8 cellular contexts compared by ENCODE assay signal in the genomic region with DNA sequence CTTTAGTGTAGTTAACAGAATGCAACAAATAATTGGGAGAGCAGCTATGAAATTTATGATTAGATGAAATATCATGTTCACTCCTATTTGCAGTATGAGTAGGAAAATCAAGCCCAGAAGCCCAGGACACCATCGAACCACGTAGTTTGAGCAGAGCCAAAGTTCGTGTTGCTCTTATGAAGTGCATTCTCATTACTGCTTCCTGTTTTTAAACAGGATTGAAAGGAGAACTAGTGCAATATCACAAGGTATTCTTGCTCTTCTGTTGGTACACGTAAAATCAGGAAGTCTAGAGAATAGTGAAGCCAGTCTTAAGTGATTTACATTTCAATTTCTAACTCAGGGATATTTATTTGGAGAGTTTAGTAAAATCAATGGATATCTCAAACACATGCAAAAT. TPM values are rescaled to one million over a fixed set of nuclear protein-coding genes. Genes with fewer than 3 reads are reported as not detected.
A peak's percentile ranks its signal among the peaks of the same experiment; 100 is the strongest.
DNase-seq lines count a peak whose midpoint lies in the region; ATAC-seq and TF ChIP-seq lines count a peak whose summit lies in the region.

No MANE protein-coding gene starts in this region.

- peak; percentile 82 for DNase-seq in NB4 (ENCODE audit: low read depth)
- DNase-seq in naive B cell, result peak; percentile 64
- no peak for DNase-seq in SK-N-DZ (ENCODE audit: low spot score)
- no peak for DNase-seq in mesenteric fat pad (ENCODE audit: low spot score)
- DNase-seq in nephron progenitor cell, result no peak
- DNase-seq in GM20000 (ENCODE audit: low spot score), result no peak

- peaks cover 3 to 11% of the 10 kb centered on the region in 2 donors for H3K36me3 Mint-ChIP-seq in naive B cell
- no peaks in the 10 kb centered on the region for H3K36me3 Mint-ChIP-seq in nephron progenitor cell (ENCODE audit: low read depth)

- H3K4me3 ChIP-seq in NB4 (ENCODE audit: low read depth, low read length), result peak overlapping the region; percentile 16

- no peaks in the 10 kb centered on the region for H3K27me3 Mint-ChIP-seq in naive B cell
- H3K27me3 Mint-ChIP-seq in nephron progenitor cell (ENCODE audit: low read depth, poor library complexity), result peaks cover 10% of the 10 kb centered on the region

- H3K9me3 Mint-ChIP-seq in naive B cell (peaks cover 0 to 10% (median 3%) of the 10 kb centered on the region in 7 donors), nephron progenitor cell (no peaks in the 10 kb centered on the region)

- peak overlapping the region; percentile 90 to 95 (median 92) for H3K27ac Mint-ChIP-seq in naive B cell
- H3K27ac Mint-ChIP-seq in nephron progenitor cell, result no peak overlapping the region

- ATAC-seq in GM18907 (IDR thresholded peaks at IDR 0.05; ENCODE audit: unreplicated experiment), result peak; percentile 58
- peak; percentile 66 for ATAC-seq in HG02588 (IDR thresholded peaks at IDR 0.05; ENCODE audit: unreplicated experiment)
- peak; percentile 95 to 97 for ATAC-seq in naive B cell (ENCODE audit: low read depth in 2 of 2)

- no peak for TF ChIP-seq POLR2A in NB4 (IDR thresholded peaks at IDR 0.05; ENCODE audit: extremely low read depth, insufficient read length)

- peaks cover 76 to 85% (median 78%) of the 10 kb centered on the region in 3 donors for H3K4me1 Mint-ChIP-seq in naive B cell
- H3K4me1 Mint-ChIP-seq in nephron progenitor cell, result no peaks in the 10 kb centered on the region

- H3K4me3 Mint-ChIP-seq in naive B cell (peak overlapping the region; percentile 13 to 85 (median 72)), nephron progenitor cell (no peak overlapping the region)

- TF ChIP-seq CTCF in NB4 (IDR thresholded peaks at IDR 0.05; ENCODE audit: low read depth, low read length) (no peak), nephron progenitor cell (IDR thresholded peaks at IDR 0.05) (no peak), GM20000 (IDR thresholded peaks at IDR 0.05; ENCODE audit: extremely low read depth, missing control alignments) (no peak)

RNA-seq across cellular contexts. Expression of a gene that starts 21.1 kb away (rescaled TPM):
- polyA plus RNA-seq in naive B cell (ENCODE audit: low read depth in 6 of 6), result 100 to 1,000 TPM; 183 to 264 (median 210) TPM
- polyA plus RNA-seq in SK-N-DZ (2014; cell fraction: cytosol; rRNA removed), result not detected in 2 replicates
- not detected in 2 replicates for polyA plus RNA-seq in SK-N-DZ (2014; cell fraction: nucleus; rRNA removed)
- total RNA-seq in mesenteric fat pad, result 11.6 TPM

Comparison
In these comparisons a context has a peak if more than half of its experiments do, and no peak if none do; other contexts are left out.
1. DNase-seq: peak in NB4 (single experiment) and naive B cell (single experiment); none in SK-N-DZ (single experiment), mesenteric fat pad (single experiment), nephron progenitor cell (single experiment) and GM20000 (single experiment).
2. Peak in every context shown above with its lines, with median percentiles within 50 percentile points of each other: ATAC-seq.